8 cellular contexts compared by ENCODE assay signal in the genomic region with DNA sequence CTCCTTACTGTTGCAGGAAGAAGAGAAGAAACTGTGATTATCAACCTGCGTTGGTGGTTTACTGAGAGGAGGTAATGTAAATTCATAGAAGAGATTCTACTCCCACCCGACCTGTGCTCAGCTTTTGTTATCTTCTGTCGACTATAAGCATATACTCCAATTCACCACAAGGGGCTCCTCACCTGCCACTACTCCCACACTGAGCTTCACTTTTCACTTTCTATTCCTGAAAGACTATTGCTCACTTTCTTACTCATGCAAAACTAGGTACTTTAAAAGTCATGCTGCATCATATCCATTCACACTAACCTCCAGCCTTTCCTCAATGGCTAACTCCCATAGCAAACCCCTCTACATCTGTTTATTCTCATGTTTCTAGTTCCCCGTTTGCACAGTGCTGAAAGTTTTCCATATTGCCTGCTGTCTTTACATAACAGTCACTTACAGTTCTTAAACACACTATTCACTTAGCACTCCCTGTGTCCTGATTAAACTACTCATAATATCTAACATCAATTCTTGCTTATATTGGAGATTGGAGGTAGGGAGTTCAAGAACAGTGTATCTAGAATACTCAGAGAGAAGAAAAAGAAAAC.
DNase-seq lines count a peak whose midpoint lies in the region; ATAC-seq and TF ChIP-seq lines count a peak whose summit lies in the region.

No MANE protein-coding gene starts in this region.

- ATAC-seq in GM23338 (peak; percentile 98), IMR-90 (ENCODE audit: low read depth) (peak; percentile 82), WTC11 (peak; percentile 99)

- H3K36me3 ChIP-seq in GM23338 (ENCODE audit: insufficient read depth) (no peaks in the 10 kb centered on the region), IMR-90 (ENCODE audit: control insufficient read depth, insufficient read depth, low read length) (no peaks in the 10 kb centered on the region)

- no peaks in the 10 kb centered on the region for H3F3A ChIP-seq in GM23338 (replicated peaks; ENCODE audit: low read depth)

- H3K9me3 ChIP-seq in IMR-90 (ENCODE audit: control insufficient read depth, insufficient read depth, low read length): peaks cover under 1% of the 10 kb centered on the region

- H3K4me1 ChIP-seq in GM23338 (ENCODE audit: insufficient read depth) (no peaks in the 10 kb centered on the region), IMR-90 (ENCODE audit: control insufficient read depth, insufficient read depth, low read length) (peaks cover 3% of the 10 kb centered on the region; the same call in 1 of the 2 replicates)

- no peak overlapping the region for H3K4ac ChIP-seq in IMR-90 (ENCODE audit: low read depth, low read length)

- H3K14ac ChIP-seq in IMR-90 (replicated peaks; ENCODE audit: low read depth, low read length): no peak overlapping the region

- H3K4me1 Mint-ChIP-seq in GM23338 (peaks cover 3% of the 10 kb centered on the region; the same call in 1 of the 3 replicates), WTC11 (peaks cover 6% of the 10 kb centered on the region)

- H3K23ac ChIP-seq in IMR-90 (ENCODE audit: low read depth, low read length): no peak overlapping the region

- no TSS peak for BruUV-seq in IMR-90 (replicated peaks; lab: Mats Ljungman, UMichigan)

- POLR2A ChIA-PET in IMR-90 (lab: Charles Lee; ENCODE audit: unreplicated experiment): no interaction called here
- POLR2A ChIA-PET in WTC11 (lab: Charles Lee): no interaction called here

- H3K4me3 ChIP-seq in GM23338 (no peak overlapping the region), IMR-90 (ENCODE audit: insufficient read depth, low read depth, low read length) (no peak overlapping the region)

- H2BK5ac ChIP-seq in IMR-90 (ENCODE audit: low read depth, low read length, poor library complexity, severe bottlenecking): peak overlapping the region; percentile 37

- H2AK5ac ChIP-seq in IMR-90 (ENCODE audit: low read depth, low read length): no peak overlapping the region

- H2AFZ ChIP-seq in GM23338 (no peak overlapping the region), IMR-90 (replicated peaks; ENCODE audit: low read length, poor library complexity) (no peak overlapping the region)

- no peak overlapping the region for H2BK15ac ChIP-seq in IMR-90 (ENCODE audit: low read depth, low read length)

- H2AK9ac ChIP-seq in IMR-90 (replicated peaks; ENCODE audit: low read depth, low read length, poor library complexity): no peak overlapping the region

- H3K27me3 ChIP-seq in GM23338 (ENCODE audit: insufficient read depth) (no peaks in the 10 kb centered on the region), IMR-90 (ENCODE audit: control insufficient read depth, insufficient read depth, low read length) (no peaks in the 10 kb centered on the region)

- CTCF ChIA-PET in IMR-90 (lab: Yijun Ruan, JAX): interaction anchor here (1.2 to 1.3 kb wide), 2 partner anchors 11 to 26 kb away, joined by 3 to 5 read pairs; no protein-coding TSS in a partner anchor
- CTCF ChIA-PET in WTC11 (lab: Charles Lee): interaction anchor here (0.6 to 1.7 kb wide), 17 partner anchors 10 to 877 kb away, joined by 3 to 6 read pairs (median 3); no protein-coding TSS in a partner anchor

- no peak overlapping the region for H3K4me2 ChIP-seq in GM23338
- peak overlapping the region; percentile 98; the same call in 1 of the 2 replicates for H3K4me2 ChIP-seq in IMR-90 (ENCODE audit: low read depth, low read length)

- no peaks in the 10 kb centered on the region for H3K9me1 ChIP-seq in IMR-90 (ENCODE audit: insufficient read depth, low read length)

- peak overlapping the region; percentile 91; the same call in 1 of the 2 replicates for H4K5ac ChIP-seq in IMR-90 (ENCODE audit: low read depth, low read length)

- H3K4me3 Mint-ChIP-seq in GM23338 (no peak overlapping the region), WTC11 (no peak overlapping the region)

- peaks cover 8% of the 10 kb centered on the region for H3K9me3 Mint-ChIP-seq in GM23338
- H3K9me3 Mint-ChIP-seq in WTC11: peaks cover 28% of the 10 kb centered on the region

- dilution Hi-C loops in IMR-90 (cut with HindIII; ENCODE audit: low sequenced_read_pairs, unreplicated experiment): no loop called here

- 0 out of 2 replicates have a peak, but pooled peaks cover 8% of the 10 kb centered on the region for H3K9me2 ChIP-seq in GM23338 (ENCODE audit: insufficient read depth)

- H4K91ac ChIP-seq in IMR-90 (ENCODE audit: insufficient read depth, low read depth, low read length): no peak overlapping the region

- TF ChIP-seq CTCF in GM23338 (conservative IDR thresholded peaks at IDR 0.05; ENCODE audit: low read depth in 2 of 2): peak; percentile 63 to 64
- TF ChIP-seq CTCF in IMR-90 (conservative IDR thresholded peaks at IDR 0.05; ENCODE audit: low read depth, low read length): peak; percentile 61
- TF ChIP-seq CTCF in WTC11 (IDR thresholded peaks at IDR 0.05): peak; percentile 49

- peaks cover 4% of the 10 kb centered on the region; the same call in 2 of the 3 replicates for H3K36me3 Mint-ChIP-seq in GM23338 (ENCODE audit: low read depth)
- H3K36me3 Mint-ChIP-seq in WTC11: peaks cover 12% of the 10 kb centered on the region

- in situ Hi-C loops in IMR-90 (cut with MboI; ENCODE audit: low sequenced_read_pairs): no loop called here

- H3K27ac Mint-ChIP-seq in GM23338: no peak overlapping the region
- H3K27ac Mint-ChIP-seq in WTC11: no peak overlapping the region

- peaks cover 2% of the 10 kb centered on the region for H3K27me3 Mint-ChIP-seq in GM23338 (ENCODE audit: insufficient read depth, low read depth, poor library complexity)
- H3K27me3 Mint-ChIP-seq in WTC11 (ENCODE audit: low read depth): no peaks in the 10 kb centered on the region

- H4K20me1 ChIP-seq in GM23338 (replicated peaks; ENCODE audit: insufficient read depth) (no peaks in the 10 kb centered on the region), IMR-90 (ENCODE audit: insufficient read depth, low read length) (no peaks in the 10 kb centered on the region)

- H3K18ac ChIP-seq in IMR-90 (ENCODE audit: low read depth, low read length): peak overlapping the region; percentile 95

- intact Hi-C loops in IMR-90 (cut with micrococcal nuclease): no loop called here

- peak overlapping the region; percentile 5; the same call in 1 of the 2 replicates for H2BK120ac ChIP-seq in IMR-90 (ENCODE audit: low read depth, low read length)

- DNase-seq in activated CD4-positive, alpha-beta T cell treated with anti-CD3 and anti-CD28 coated beads for 48 hours: peak; percentile 3
- no peak for DNase-seq in activated CD4-positive, alpha-beta T cell treated with anti-CD3 and anti-CD28 coated beads, Interleukin-2, amount 50 U/mL, for 4 hours
- DNase-seq in GM23338 (ENCODE audit: low spot score) (peak; percentile 70), IMR-90 (peak; percentile 80), WTC11 (ENCODE audit: low spot score) (no peak), kidney glomerular epithelial cell (lab: John Stamatoyannopoulos, UW) (peak; percentile 54), ecto neural progenitor cell (ENCODE audit: low spot score) (no peak)
- DNase-seq in activated naive CD4-positive, alpha-beta T cell (lab: John Stamatoyannopoulos, UW): no peak

- H4K8ac ChIP-seq in IMR-90 (ENCODE audit: low read depth in 2 of 2, low read length in 2 of 2): peak overlapping the region in 1 of 2 experiments; percentile 41; a peak in 1 of 4 replicates

- peak; percentile 69 for TF ChIP-seq RAD21 in IMR-90 (IDR thresholded peaks at IDR 0.05; ENCODE audit: low read length)

- no peaks in the 10 kb centered on the region for H3K79me1 ChIP-seq in IMR-90 (ENCODE audit: low read depth in 1 of 2, low read length in 2 of 2)

- H3K9ac ChIP-seq in IMR-90 (ENCODE audit: low read depth, low read length): no peak overlapping the region

- TF ChIP-seq POLR2A in IMR-90 (IDR thresholded peaks at IDR 0.05; ENCODE audit: low read depth, low read length): no peak

- peak overlapping the region; percentile 6; the same call in 1 of the 2 replicates for H2BK20ac ChIP-seq in IMR-90 (ENCODE audit: low read depth, low read length)

- H3K56ac ChIP-seq in IMR-90 (ENCODE audit: extremely low read depth, insufficient read depth, low read length): no peak overlapping the region

- H3K79me2 ChIP-seq in GM23338 (replicated peaks; ENCODE audit: insufficient read depth): no peaks in the 10 kb centered on the region

- H3K27ac ChIP-seq in GM23338 (ENCODE audit: low read depth) (no peak overlapping the region), IMR-90 (ENCODE audit: insufficient read depth, low read length) (no peak overlapping the region)

- 33% methylated on average over 1 of the region's 4 CpGs; no CpG with 5 or more reads in 1 of the 2 experiments for WGBS in IMR-90 (ENCODE audit: extremely low coverage in 2 of 2, insufficient read length in 1 of 2), 2 experiments

TF ChIP-seq in IMR-90, 13 proteins besides CTCF, POLR2A, EP300 and RAD21:
- no peak for TF ChIP-seq NFE2L2 (IDR thresholded peaks at IDR 0.05; ENCODE audit: low read depth, low read length)
- TF ChIP-seq SMC3 (IDR thresholded peaks at IDR 0.05; ENCODE audit: low read depth, low read length): peak; percentile 56

TF ChIP-seq in WTC11, 78 proteins besides CTCF, POLR2A, EP300 and RAD21 (continues in another document):
- TF ChIP-seq ZBTB21 (CRISPR knock-in tag; IDR thresholded peaks at IDR 0.05; ENCODE audit: borderline replicate concordance): no peak
- TF ChIP-seq, protein P1, sequence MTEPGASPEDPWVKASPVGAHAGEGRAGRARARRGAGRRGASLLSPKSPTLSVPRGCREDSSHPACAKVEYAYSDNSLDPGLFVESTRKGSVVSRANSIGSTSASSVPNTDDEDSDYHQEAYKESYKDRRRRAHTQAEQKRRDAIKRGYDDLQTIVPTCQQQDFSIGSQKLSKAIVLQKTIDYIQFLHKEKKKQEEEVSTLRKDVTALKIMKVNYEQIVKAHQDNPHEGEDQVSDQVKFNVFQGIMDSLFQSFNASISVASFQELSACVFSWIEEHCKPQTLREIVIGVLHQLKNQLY (CRISPR knock-in tag; IDR thresholded peaks at IDR 0.05): no peak
- TF ChIP-seq ELF4 (CRISPR knock-in tag; IDR thresholded peaks at IDR 0.05; ENCODE audit: low read depth): no peak
- no peak for TF ChIP-seq RORB (CRISPR knock-in tag; IDR thresholded peaks at IDR 0.05)
- no peak for TF ChIP-seq HMGA2 (CRISPR knock-in tag; IDR thresholded peaks at IDR 0.05)
- no peak for TF ChIP-seq ZNF121 (CRISPR knock-in tag; IDR thresholded peaks at IDR 0.05)
- no peak for TF ChIP-seq JUN (CRISPR knock-in tag; IDR thresholded peaks at IDR 0.05)
- no peak for TF ChIP-seq NR3C1 (CRISPR knock-in tag; conservative IDR thresholded peaks at IDR 0.05; ENCODE audit: low read depth)
- no peak for TF ChIP-seq CBFB (CRISPR knock-in tag; IDR thresholded peaks at IDR 0.05; ENCODE audit: low read depth)
- TF ChIP-seq, protein P2, sequence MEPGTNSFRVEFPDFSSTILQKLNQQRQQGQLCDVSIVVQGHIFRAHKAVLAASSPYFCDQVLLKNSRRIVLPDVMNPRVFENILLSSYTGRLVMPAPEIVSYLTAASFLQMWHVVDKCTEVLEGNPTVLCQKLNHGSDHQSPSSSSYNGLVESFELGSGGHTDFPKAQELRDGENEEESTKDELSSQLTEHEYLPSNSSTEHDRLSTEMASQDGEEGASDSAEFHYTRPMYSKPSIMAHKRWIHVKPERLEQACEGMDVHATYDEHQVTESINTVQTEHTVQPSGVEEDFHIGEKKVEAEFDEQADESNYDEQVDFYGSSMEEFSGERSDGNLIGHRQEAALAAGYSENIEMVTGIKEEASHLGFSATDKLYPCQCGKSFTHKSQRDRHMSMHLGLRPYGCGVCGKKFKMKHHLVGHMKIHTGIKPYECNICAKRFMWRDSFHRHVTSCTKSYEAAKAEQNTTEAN (CRISPR knock-in tag; IDR thresholded peaks at IDR 0.05): no peak

Comparison
In these comparisons a context has a peak if more than half of its experiments do, and no peak if none do; other contexts are left out.
1. DNase-seq: peak in activated CD4-positive, alpha-beta T cell treated with anti-CD3 and anti-CD28 coated beads for 48 hours (single experiment), GM23338 (single experiment), IMR-90 (single experiment) and kidney glomerular epithelial cell (single experiment); none in activated CD4-positive, alpha-beta T cell treated with anti-CD3 and anti-CD28 coated beads, Interleukin-2, amount 50 U/mL, for 4 hours (0 of 2), WTC11 (single experiment), ecto neural progenitor cell (single experiment) and activated naive CD4-positive, alpha-beta T cell (0 of 4).
2. Peak in every context shown above with its lines, with median percentiles within 50 percentile points of each other: ATAC-seq and CTCF ChIP-seq.